Comparison of ENCODE assay signal across 14 cellular contexts in the genomic region with DNA sequence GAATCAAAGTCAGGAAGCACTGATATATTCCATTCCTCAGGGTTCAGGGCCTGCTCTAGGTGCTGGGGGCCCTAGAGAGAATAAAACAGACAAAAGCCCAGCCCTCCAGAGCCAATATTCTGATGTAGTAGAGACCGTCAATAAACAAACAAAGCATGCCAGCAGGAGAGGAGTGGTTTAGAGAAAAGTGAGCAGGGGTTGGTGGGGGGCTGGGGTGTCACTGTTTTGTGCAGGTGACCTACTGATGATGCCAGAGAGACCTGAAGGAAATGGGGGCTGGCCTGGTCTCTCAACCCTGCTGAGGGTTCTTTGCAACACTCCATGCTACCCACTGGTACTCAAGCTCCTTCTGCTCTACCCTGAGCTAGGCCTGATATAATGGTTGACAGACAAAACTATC. TPM values are rescaled to one million over a fixed set of nuclear protein-coding genes. Genes with fewer than 3 reads are reported as not detected.
"Had no signal": no experiment of that assay in that cellular context is flagged by ENCODE, and none has a peak within 500 bp of the region (broad histone marks: within the 10 kb centered on the region; RNA-seq: fewer than 3 reads in every experiment).

No MANE protein-coding gene starts in this region.

- H3K27ac Mint-ChIP-seq: activated naive CD4-positive, alpha-beta T cell treated with anti-CD3 and anti-CD28 coated beads, Interleukin-2, amount 10 ng/mL, durations not matched to agents 7 days and 5 days; endodermal cell had no signal

- H3K27me3 Mint-ChIP-seq: activated naive CD4-positive, alpha-beta T cell treated with anti-CD3 and anti-CD28 coated beads, Interleukin-2, amount 10 ng/mL, durations not matched to agents 7 days and 5 days had no signal

- DNase-seq: activated naive CD4-positive, alpha-beta T cell treated with anti-CD3 and anti-CD28 coated beads, Interleukin-2, amount 10 ng/mL, durations not matched to agents 7 days and 5 days; brain microvascular endothelial cell; dermis blood vessel endothelial cell; endodermal cell; kidney; left ventricle myocardium superior; mesendoderm; pancreas; stimulated activated CD4-positive, alpha-beta T cell treated with anti-CD3 and anti-CD28 coated beads, Interleukin-12 subunit alpha, Interleukin-12 subunit beta, amount 100 ng/mL, for 4 hours; stomach had no signal

- H3K9me3 Mint-ChIP-seq: activated naive CD4-positive, alpha-beta T cell treated with anti-CD3 and anti-CD28 coated beads, Interleukin-2, amount 10 ng/mL, durations not matched to agents 7 days and 5 days; endodermal cell; T-helper 2 cell treated with Interferon-gamma antibody and Interleukin-4, amounts not matched to agents 5 μg/mL and 100 μg/mL, for 36 hours had no signal

- H3K4me3 Mint-ChIP-seq: endodermal cell had no signal

- ATAC-seq: left ventricle myocardium superior, pancreas had no signal

RNA-seq across cellular contexts. Expression of a gene that starts 26.5 kb away (rescaled TPM):
- total RNA-seq: cerebellum, dermis blood vessel endothelial cell, endodermal cell, kidney, left ventricle myocardium superior, pancreas, stomach, thoracic aorta, ureter had no signal

RNA-seq across cellular contexts. Expression of a gene that starts 39.6 kb away (rescaled TPM):
- total RNA-seq: cerebellum, dermis blood vessel endothelial cell, endodermal cell, kidney, left ventricle myocardium superior, stomach, thoracic aorta had no signal

RNA-seq across cellular contexts. Expression of a gene that starts 54.3 kb away (rescaled TPM):
- total RNA-seq: dermis blood vessel endothelial cell, endodermal cell, kidney, left ventricle myocardium superior, pancreas, stomach, thoracic aorta, ureter had no signal
